In the genomic region with DNA sequence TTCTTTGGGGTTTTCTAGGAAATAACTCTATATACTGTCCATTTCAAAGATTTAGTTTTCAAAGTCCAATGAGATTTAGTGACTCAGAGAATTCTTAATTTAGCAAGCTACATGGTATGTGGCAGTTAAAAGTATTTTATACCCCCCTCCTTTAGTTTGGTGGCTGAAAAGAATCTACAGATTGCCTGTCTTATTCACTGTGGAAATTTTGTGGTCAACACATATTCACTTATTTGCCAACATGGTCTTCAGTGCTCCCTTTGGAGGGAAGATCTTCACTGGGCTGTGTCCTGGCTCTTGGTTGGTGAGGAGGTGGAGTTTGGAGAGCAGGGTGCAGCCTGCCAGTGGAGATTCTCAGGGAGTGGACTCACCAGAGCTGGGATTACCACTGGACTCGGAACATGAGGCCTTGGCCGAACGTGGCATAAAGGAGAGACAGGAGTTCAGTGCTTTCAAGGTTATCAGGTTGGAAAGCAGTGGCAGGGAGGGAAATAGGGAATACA, we compare ENCODE assay signal across 15 cellular contexts. TPM values are rescaled to one million over a fixed set of nuclear protein-coding genes. Genes with fewer than 3 reads are reported as not detected.
DNase-seq lines count a peak whose midpoint lies in the region; ATAC-seq and TF ChIP-seq lines count a peak whose summit lies in the region.
"Had no signal": no experiment of that assay in that cellular context is flagged by ENCODE, and none has a peak within 500 bp of the region (broad histone marks: within the 10 kb centered on the region; RNA-seq: fewer than 3 reads in every experiment).

No MANE protein-coding gene starts in this region.

- 4 to 10% methylated on average over 3 of the region's 3 CpGs for WGBS in GM23248 (ENCODE audit: low coverage in 1 of 2, low lambda C conversion rate in 2 of 2, missing lambda C conversion rate in 2 of 2), 2 experiments
- 70 to 87% (median 80%) methylated on average over 3 of the region's 3 CpGs for WGBS in spleen, 5 donors
- WGBS in stomach, 5 donors, result 62 to 87% (median 83%) methylated on average over 3 of the region's 3 CpGs
- no CpG with 5 or more reads among the region's 3 CpGs for WGBS in trophoblast cell (ENCODE audit: extremely low coverage, insufficient coverage, insufficient read length)

- TF ChIP-seq EP300 in stomach (IDR thresholded peaks at IDR 0.05), result no peak

- H3K79me2 ChIP-seq in GM23248 (ENCODE audit: insufficient read depth), result peaks cover 93% of the 10 kb centered on the region
- peaks cover 96% of the 10 kb centered on the region for H3K79me2 ChIP-seq in Karpas-422 (ENCODE audit: low read length)
- H3K79me2 ChIP-seq in trophoblast cell (ENCODE audit: control insufficient read depth, insufficient read depth, low read length, poor library complexity), result peaks cover 2% of the 10 kb centered on the region

- in situ Hi-C loops in GM23248 (cut with MboI), result no loop called here

- H2AFZ ChIP-seq in GM23248 (no peak overlapping the region), Karpas-422 (ENCODE audit: low read length) (no peak overlapping the region), trophoblast cell (ENCODE audit: insufficient read depth, low read length, poor library complexity) (no peak overlapping the region)

- H3K4me3 ChIP-seq in GM23248 (peak overlapping the region; percentile 19; the same call in 1 of the 2 replicates), spleen (no peak overlapping the region), Karpas-422 (ENCODE audit: low read length) (no peak overlapping the region), stomach (no peak overlapping the region), trophoblast cell (ENCODE audit: low read depth, low read length) (no peak overlapping the region)
- H3K4me3 ChIP-seq: colonic mucosa, GM12878 had no signal

- DNase-seq in GM23248 (peak; percentile 91), astrocyte of the hippocampus (ENCODE audit: low read depth, low spot score) (peak; percentile 87), left ventricle myocardium superior (peak; percentile 57), spleen (no peak), Karpas-422 (no peak), stomach (no peak), trophoblast cell (no peak)
- DNase-seq: activated CD4-positive, CD25-positive, alpha-beta regulatory T cell; Calu3; colonic mucosa; hippocampal formation; NCI-H524; retina had no signal

- no peak overlapping the region for H2BK5ac ChIP-seq in trophoblast cell (ENCODE audit: low read depth, low read length, poor library complexity)

- TF ChIP-seq CTCF in spleen (IDR thresholded peaks at IDR 0.05 in 8 of 11, conservative IDR thresholded peaks at IDR 0.05 in 3 of 11) (no peak), stomach (IDR thresholded peaks at IDR 0.05) (no peak)

- H4K8ac ChIP-seq in trophoblast cell (ENCODE audit: low read depth, low read length), result no peak overlapping the region

- H3K14ac ChIP-seq in trophoblast cell (ENCODE audit: low read length), result no peak overlapping the region

- H3K27ac ChIP-seq in GM23248, result peak overlapping the region; percentile 90
- peak overlapping the region in 6 of 8 donors; percentile 11 to 56 (median 30) for H3K27ac ChIP-seq in spleen
- H3K27ac ChIP-seq in Karpas-422 (ENCODE audit: low read length), result no peak overlapping the region
- H3K27ac ChIP-seq in stomach, result peak overlapping the region in 2 of 5 donors; percentile 48 to 57
- no peak overlapping the region for H3K27ac ChIP-seq in trophoblast cell (ENCODE audit: low read depth, low read length)
- H3K27ac ChIP-seq: colonic mucosa had no signal

- no peaks in the 10 kb centered on the region for H3K27me3 ChIP-seq in GM23248 (replicated peaks; ENCODE audit: insufficient read depth)
- H3K27me3 ChIP-seq in spleen (replicated peaks in 1 of 7), result no peaks in the 10 kb centered on the region
- H3K27me3 ChIP-seq in Karpas-422 (ENCODE audit: low read length), result no peaks in the 10 kb centered on the region
- H3K27me3 ChIP-seq in stomach, result no peaks in the 10 kb centered on the region
- H3K27me3 ChIP-seq in trophoblast cell (ENCODE audit: insufficient read depth, low read length), result no peaks in the 10 kb centered on the region
- H3K27me3 ChIP-seq: colonic mucosa had no signal

- H3K36me3 ChIP-seq in GM23248 (ENCODE audit: low read depth) (no peaks in the 10 kb centered on the region), spleen (no peaks in the 10 kb centered on the region), Karpas-422 (ENCODE audit: insufficient read depth, low read length) (peaks cover 79% of the 10 kb centered on the region), stomach (no peaks in the 10 kb centered on the region), trophoblast cell (ENCODE audit: control insufficient read depth in 1 of 2, insufficient read depth in 2 of 2, low read length in 2 of 2) (peaks cover 1 to 3% of the 10 kb centered on the region in 2 experiments)
- H3K36me3 ChIP-seq: colonic mucosa had no signal

- no peak overlapping the region for H4K91ac ChIP-seq in trophoblast cell (ENCODE audit: low read depth, low read length)

- peak; percentile 86 for ATAC-seq in left ventricle myocardium superior
- ATAC-seq in esophagus mucosa, result no peak
- ATAC-seq: GM12878 had no signal

- no peaks in the 10 kb centered on the region for H3K79me1 ChIP-seq in trophoblast cell (ENCODE audit: low read length)

- no peak overlapping the region for H3K18ac ChIP-seq in trophoblast cell (ENCODE audit: low read length)

- H3K23ac ChIP-seq in trophoblast cell (ENCODE audit: low read length), result no peak overlapping the region

- H4K20me1 ChIP-seq in GM23248 (ENCODE audit: insufficient read depth), result 0 out of 2 replicates have a peak, but pooled peaks cover 3% of the 10 kb centered on the region
- peaks cover 29% of the 10 kb centered on the region for H4K20me1 ChIP-seq in Karpas-422 (ENCODE audit: insufficient read depth, low read depth, low read length)

- H4K12ac ChIP-seq in trophoblast cell (ENCODE audit: low read depth, low read length), result no peak overlapping the region

- no peaks in the 10 kb centered on the region for H3K9me3 ChIP-seq in GM23248 (ENCODE audit: low read depth)
- no peaks in the 10 kb centered on the region for H3K9me3 ChIP-seq in spleen
- no peaks in the 10 kb centered on the region for H3K9me3 ChIP-seq in Karpas-422 (ENCODE audit: low read length)
- no peaks in the 10 kb centered on the region for H3K9me3 ChIP-seq in stomach
- no peaks in the 10 kb centered on the region for H3K9me3 ChIP-seq in trophoblast cell (ENCODE audit: insufficient read depth, low read depth, low read length)
- H3K9me3 ChIP-seq: colonic mucosa had no signal

- H2AK5ac ChIP-seq in trophoblast cell (ENCODE audit: low read length), result no peak overlapping the region

- no peak overlapping the region for H2BK12ac ChIP-seq in trophoblast cell (ENCODE audit: low read length)

- H3F3A ChIP-seq in GM23248 (ENCODE audit: insufficient read depth), result peaks cover 57% of the 10 kb centered on the region

- no peak for TF ChIP-seq POLR2A in spleen (IDR thresholded peaks at IDR 0.05)
- no peak for TF ChIP-seq POLR2A in stomach (IDR thresholded peaks at IDR 0.05)

- no peak overlapping the region for H3K4ac ChIP-seq in trophoblast cell (ENCODE audit: low read depth, low read length)

- H3K9ac ChIP-seq in GM23248, result peak overlapping the region; percentile 67
- no peak overlapping the region for H3K9ac ChIP-seq in Karpas-422 (ENCODE audit: low read length)
- H3K9ac ChIP-seq in trophoblast cell (ENCODE audit: low read length), result no peak overlapping the region

- H3K4me1 ChIP-seq in GM23248 (ENCODE audit: insufficient read depth) (peaks cover 61% of the 10 kb centered on the region), spleen (peaks cover 0 to 19% (median 14%) of the 10 kb centered on the region in 6 donors), Karpas-422 (ENCODE audit: low read length) (no peaks in the 10 kb centered on the region; the same call in 1 of the 2 replicates), stomach (peaks cover 0 to 30% (median 16%) of the 10 kb centered on the region in 4 donors), trophoblast cell (ENCODE audit: control insufficient read depth in 1 of 2, insufficient read depth in 2 of 2, low read length in 2 of 2) (peaks cover 0 to 2% of the 10 kb centered on the region in 2 experiments)
- H3K4me1 ChIP-seq: colonic mucosa had no signal

- H3K4me2 ChIP-seq in GM23248 (ENCODE audit: unreplicated experiment), result peak overlapping the region; percentile 70
- H3K4me2 ChIP-seq in Karpas-422 (ENCODE audit: low read depth, low read length, poor library complexity, severe bottlenecking), result no peak overlapping the region
- no peak overlapping the region for H3K4me2 ChIP-seq in trophoblast cell (ENCODE audit: low read length)

- H2BK120ac ChIP-seq in trophoblast cell (ENCODE audit: insufficient read depth, low read length, poor library complexity), result no peak overlapping the region

- H3K9me2 ChIP-seq in GM23248 (ENCODE audit: insufficient read depth), result no peaks in the 10 kb centered on the region
- no peaks in the 10 kb centered on the region for H3K9me2 ChIP-seq in Karpas-422 (replicated peaks; ENCODE audit: insufficient read depth, low read length)

- intact Hi-C loops in left ventricle myocardium superior (cut with micrococcal nuclease) (no loop called here), spleen (cut with DNase I; ENCODE audit: low total_unique reads) (no loop called here), stomach (cut with DNase I; ENCODE audit: low total_unique reads) (no loop called here)

RNA-seq across cellular contexts. Expression of gene SAMD4A, which starts 39.8 kb away (rescaled TPM):
- 33.0 and 34.4 TPM in 2 replicates for total RNA-seq in GM23248 (2014; rRNA removed; shearing (Covaris generic))
- polyA plus RNA-seq in GM23248 (2016; fragmentation: Nextera tagmentation; extraction: Ambion mirVana), result 6.5 and 7.2 TPM in 2 replicates
- total RNA-seq in left ventricle myocardium superior, result 150 TPM
- total RNA-seq in spleen, result 10 to 100 TPM; 15.5 to 31.0 (median 24.5) TPM
- 1 to 10 TPM; 2.3 to 7.7 (median 3.3) TPM for polyA plus RNA-seq in spleen
- 77.2 and 94.7 TPM in 2 replicates for total RNA-seq in Karpas-422 (2014; rRNA removed; shearing (Covaris generic); ENCODE audit: low replicate concordance)
- total RNA-seq in stomach, result 10 to 100 TPM; 11.6 to 67.4 (median 19.8) TPM
- 10 to 100 TPM in 1 of 3 donors, 1 to 10 TPM in 2; 2.5 to 12.1 (median 5.3) TPM for polyA plus RNA-seq in stomach
- total RNA-seq in esophagus mucosa, result 1.5 TPM
- polyA plus RNA-seq in trophoblast cell (2013), result 13.2 and 14.0 TPM in 2 replicates

Comparison
In these comparisons a context has a peak if more than half of its experiments do, and no peak if none do; other contexts are left out.
1. DNase-seq: peak in GM23248 (single experiment), astrocyte of the hippocampus (single experiment) and left ventricle myocardium superior (single experiment); none in spleen (single experiment), Karpas-422 (single experiment), stomach (single experiment) and trophoblast cell (0 of 2).
2. H3K27ac ChIP-seq: peak in GM23248 (single experiment) and spleen (6 of 8); none in Karpas-422 (single experiment) and trophoblast cell (single experiment).